Comparison of ENCODE assay signal across 11 cellular contexts in the genomic region with DNA sequence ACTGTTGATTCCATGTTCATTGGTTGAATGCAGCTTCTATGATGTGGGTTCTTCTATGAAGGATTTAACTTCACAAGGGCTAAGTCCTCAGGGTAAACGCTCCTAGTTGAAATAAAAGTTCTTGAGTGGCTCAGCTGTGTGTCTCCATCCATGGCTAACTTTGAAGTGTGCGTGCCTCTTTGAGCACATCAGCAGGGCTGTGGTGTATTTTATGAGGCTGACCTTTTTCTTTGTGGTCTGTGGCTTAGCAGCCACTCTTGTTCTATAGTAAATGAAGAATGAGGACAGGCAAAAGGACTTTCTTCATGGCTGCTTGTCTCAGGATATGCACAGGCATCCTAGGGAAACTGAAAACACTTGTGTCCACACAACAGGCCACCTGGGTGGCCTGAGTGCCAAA.
DNase-seq lines count a peak whose midpoint lies in the region; ATAC-seq and TF ChIP-seq lines count a peak whose summit lies in the region.
"Had no signal": no experiment of that assay in that cellular context is flagged by ENCODE, and none has a peak within 500 bp of the region (broad histone marks: within the 10 kb centered on the region; RNA-seq: fewer than 3 reads in every experiment).

No MANE protein-coding gene starts in this region.

- TF ChIP-seq CTCF in mucosa of descending colon (IDR thresholded peaks at IDR 0.05): no peak

- H3K36me3 ChIP-seq in mucosa of descending colon (ENCODE audit: low read depth): no peaks in the 10 kb centered on the region

- peak; percentile 58 for ATAC-seq in GM18519 (IDR thresholded peaks at IDR 0.05; ENCODE audit: low FRiP score, unreplicated experiment)
- peak; percentile 83 for ATAC-seq in HG02870 (IDR thresholded peaks at IDR 0.05; ENCODE audit: unreplicated experiment)
- ATAC-seq in mucosa of descending colon: peak; percentile 14
- no peak for ATAC-seq in GM21723 (IDR thresholded peaks at IDR 0.05; ENCODE audit: unreplicated experiment)
- ATAC-seq: Panc1 had no signal

- DNase-seq in NCI-H2107 treated with DMSO at 0.1 percent for 48 hours (lab: John Stamatoyannopoulos, UW; ENCODE audit: unreplicated experiment) (peak; percentile 58), mucosa of descending colon (no peak), NCI-H345 treated with DMSO at 0.1 percent for 48 hours (lab: John Stamatoyannopoulos, UW; ENCODE audit: unreplicated experiment) (no peak), HUDEP-2 (lab: John Stamatoyannopoulos, UW; ENCODE audit: unreplicated experiment in 76 of 76) (no peak)
- no peak for DNase-seq in activated CD4-positive, CD25-positive, alpha-beta regulatory T cell (lab: John Stamatoyannopoulos, UW)
- DNase-seq: caudate nucleus, occipital lobe had no signal

- no peak overlapping the region for H3K4me3 ChIP-seq in mucosa of descending colon

- no peaks in the 10 kb centered on the region for H3K9me3 ChIP-seq in mucosa of descending colon

- no peaks in the 10 kb centered on the region for H3K4me1 ChIP-seq in mucosa of descending colon (ENCODE audit: low read depth)

- intact Hi-C loops in mucosa of descending colon (cut with DNase I, micrococcal nuclease): no loop called here
